In the genomic region with DNA sequence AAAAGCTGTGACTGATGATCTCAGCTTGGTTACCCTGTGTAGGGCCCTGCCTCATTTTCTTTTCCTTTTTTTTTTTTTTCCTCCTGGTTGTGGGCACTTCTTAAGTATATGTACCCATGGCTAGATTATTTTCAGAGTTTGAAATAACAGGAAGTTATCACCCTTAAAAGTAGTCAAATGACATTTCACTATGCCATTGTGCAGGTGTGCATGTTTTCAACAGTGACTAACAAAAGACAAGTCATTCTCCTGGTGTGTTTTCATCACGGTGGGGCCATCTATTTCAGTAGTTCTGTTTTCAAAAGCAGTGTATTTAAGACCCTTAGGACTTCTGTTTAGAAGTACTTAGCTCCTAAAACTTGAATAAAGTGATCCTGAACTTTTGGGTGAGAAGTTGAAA, we compare ENCODE assay signal across 24 cellular contexts. TPM values are rescaled to one million over a fixed set of nuclear protein-coding genes. Genes with fewer than 3 reads are reported as not detected.
DNase-seq lines count a peak whose midpoint lies in the region; ATAC-seq, FAIRE-seq and TF ChIP-seq lines count a peak whose summit lies in the region.
"Had no signal": no experiment of that assay in that cellular context is flagged by ENCODE, and none has a peak within 500 bp of the region (broad histone marks: within the 10 kb centered on the region; RNA-seq: fewer than 3 reads in every experiment).

No MANE protein-coding gene starts in this region.

- peaks cover 46% of the 10 kb centered on the region for H3K4me1 ChIP-seq in OCI-LY1 (ENCODE audit: insufficient read depth, low read length, severe bottlenecking)
- H3K4me1 ChIP-seq in tibial nerve = no peaks in the 10 kb centered on the region

- no peak overlapping the region for H3K4me3 Mint-ChIP-seq in stimulated activated naive CD8-positive, alpha-beta T cell treated with anti-CD3 and anti-CD28 coated beads, Interleukin-15, amount 100 ng/mL, for 72 hours
- H3K4me3 Mint-ChIP-seq: CD4-positive, alpha-beta memory T cell had no signal

- no peaks in the 10 kb centered on the region for H3K27me3 ChIP-seq in OCI-LY1 (ENCODE audit: insufficient read depth, low read length)
- H3K27me3 ChIP-seq in bronchial epithelial cell (ENCODE audit: control insufficient read depth, insufficient read depth, low read length) = no peaks in the 10 kb centered on the region
- no peaks in the 10 kb centered on the region for H3K27me3 ChIP-seq in tibial nerve

- H3K9ac ChIP-seq in OCI-LY1 (ENCODE audit: low read length) = peak overlapping the region; percentile 64
- H3K9ac ChIP-seq: GM23248 had no signal

- TF ChIP-seq EP300 in tibial nerve (IDR thresholded peaks at IDR 0.05) = no peak

- TF ChIP-seq CTCF in OCI-LY1 (IDR thresholded peaks at IDR 0.05; ENCODE audit: low read length) = no peak
- no peak for TF ChIP-seq CTCF in bronchial epithelial cell (IDR thresholded peaks at IDR 0.05; ENCODE audit: insufficient read depth, low read length, severe bottlenecking)
- TF ChIP-seq CTCF in tibial nerve (IDR thresholded peaks at IDR 0.05) = no peak

- H2AFZ ChIP-seq in OCI-LY1 (ENCODE audit: low read length) = no peak overlapping the region
- H2AFZ ChIP-seq: GM23248 had no signal

- peak; percentile 23 for ATAC-seq in stimulated activated naive CD8-positive, alpha-beta T cell treated with anti-CD3 and anti-CD28 coated beads, Interleukin-15, Interleukin-2, amounts not matched to agents 100 U/mL and 50 U/mL, for 24 hours
- ATAC-seq in stimulated activated naive CD8-positive, alpha-beta T cell treated with anti-CD3 and anti-CD28 coated beads, Interleukin-15, amount 100 ng/mL, for 72 hours = no peak
- ATAC-seq in GM21515 (IDR thresholded peaks at IDR 0.05; ENCODE audit: unreplicated experiment) = no peak
- ATAC-seq: GM12878, HCT116, PC-3 had no signal

- FAIRE-seq in bronchial epithelial cell (lab: Jason Lieb, UNC) = no peak
- FAIRE-seq: GM12878 had no signal

- H3K27me3 Mint-ChIP-seq in stimulated activated naive CD8-positive, alpha-beta T cell treated with anti-CD3 and anti-CD28 coated beads, Interleukin-15, amount 100 ng/mL, for 72 hours = no peaks in the 10 kb centered on the region
- H3K27me3 Mint-ChIP-seq: CD4-positive, alpha-beta memory T cell had no signal

- H3K9me3 Mint-ChIP-seq in stimulated activated naive CD8-positive, alpha-beta T cell treated with anti-CD3 and anti-CD28 coated beads, Interleukin-15, amount 100 ng/mL, for 72 hours = no peaks in the 10 kb centered on the region

- 0 out of 2 replicates have a peak, but pooled peaks cover 4% of the 10 kb centered on the region for H3F3A ChIP-seq in OCI-LY1 (ENCODE audit: insufficient read depth, low read length)

- H3K27ac Mint-ChIP-seq in stimulated activated naive CD8-positive, alpha-beta T cell treated with anti-CD3 and anti-CD28 coated beads, Interleukin-15, amount 100 ng/mL, for 72 hours = peak overlapping the region in 1 of 2 donors; percentile 29

- H3K4me3 ChIP-seq in OCI-LY1 (ENCODE audit: low read depth, low read length, poor library complexity, severe bottlenecking) (peak overlapping the region; percentile 36), bronchial epithelial cell (ENCODE audit: low read depth, low read length) (no peak overlapping the region), tibial nerve (no peak overlapping the region)
- H3K4me3 ChIP-seq: GM12878, GM23248 had no signal

- peak overlapping the region; percentile 100 for H3K27ac ChIP-seq in OCI-LY1 (ENCODE audit: low read depth, low read length, poor library complexity, severe bottlenecking)
- H3K27ac ChIP-seq in tibial nerve = no peak overlapping the region
- H3K27ac ChIP-seq: GM23248, RWPE1 had no signal

- no peaks in the 10 kb centered on the region for H4K20me1 ChIP-seq in OCI-LY1 (ENCODE audit: insufficient read depth, low read length)

- peak overlapping the region; percentile 54 for H3K4me2 ChIP-seq in OCI-LY1 (ENCODE audit: low read length)

- no peak for TF ChIP-seq POLR2A in tibial nerve (IDR thresholded peaks at IDR 0.05)

- no peaks in the 10 kb centered on the region for H3K79me2 ChIP-seq in OCI-LY1 (ENCODE audit: insufficient read depth, low read length)

- H3K36me3 ChIP-seq in OCI-LY1 (ENCODE audit: insufficient read depth, low read length) (peaks cover 40% of the 10 kb centered on the region), bronchial epithelial cell (ENCODE audit: control insufficient read depth, insufficient read depth, low read length) (peaks cover 2% of the 10 kb centered on the region), tibial nerve (peaks cover 0 to 21% (median 2%) of the 10 kb centered on the region in 3 donors)

- 66 to 70% methylated on average over 1 of the region's 1 CpG for WGBS in tibial nerve, 2 donors

- no peaks in the 10 kb centered on the region for H3K9me2 ChIP-seq in OCI-LY1 (ENCODE audit: low read depth, low read length)

- peaks cover 19% of the 10 kb centered on the region for H3K4me1 Mint-ChIP-seq in stimulated activated naive CD8-positive, alpha-beta T cell treated with anti-CD3 and anti-CD28 coated beads, Interleukin-15, amount 100 ng/mL, for 72 hours

- DNase-seq in stimulated activated naive CD8-positive, alpha-beta T cell treated with anti-CD3 and anti-CD28 coated beads, Interleukin-15, Interleukin-2, amounts not matched to agents 100 U/mL and 50 U/mL, for 24 hours = no peak
- DNase-seq in stimulated activated naive CD8-positive, alpha-beta T cell treated with anti-CD3 and anti-CD28 coated beads, Interleukin-15, amount 100 ng/mL, for 72 hours = no peak
- DNase-seq in bronchial epithelial cell (ENCODE audit: low read depth) = peak; percentile 5
- DNase-seq in cerebellar nuclear complex (lab: John Stamatoyannopoulos, UW) = no peak
- DNase-seq in tibial nerve (ENCODE audit: low spot score in 2 of 2) = no peak
- DNase-seq: ACHN; AML-193; CD4-positive, alpha-beta memory T cell; DND-41; GDM1; GM23248; IMR-90; Kasumi-1; NCI-H1105 treated with DMSO at 0.1 percent for 48 hours; NCI-H187; NCI-H345; NCI-H69; PC-3 had no signal

- no peaks in the 10 kb centered on the region for H3K9me3 ChIP-seq in OCI-LY1 (ENCODE audit: low read length)
- H3K9me3 ChIP-seq in tibial nerve = no peaks in the 10 kb centered on the region

RNA-seq across cellular contexts. Expression of gene GABARAPL1, which starts 15.0 kb away (rescaled TPM):
- 21.3 and 32.9 TPM in 2 replicates for total RNA-seq in bronchial epithelial cell
- total RNA-seq in tibial nerve = 100 to 1,000 TPM; 116 to 168 (median 160) TPM

RNA-seq across cellular contexts. Expression of gene TMEM52B, which starts 48.8 kb away (rescaled TPM):
- not detected in 2 replicates for total RNA-seq in bronchial epithelial cell
- under 1 TPM in 1 of 4 donors, not detected in 3; 0.21 TPM for total RNA-seq in tibial nerve
- total RNA-seq: CD4-positive, alpha-beta memory T cell; GM12878; HT1080; PC-3 had no signal

RNA-seq across cellular contexts. Expression of gene OLR1, which starts 55.7 kb away (rescaled TPM):
- total RNA-seq in bronchial epithelial cell (0.38 TPM in 1 of 2 replicates, not detected in the other), tibial nerve (10 to 100 TPM in 1 of 4 donors, 1 to 10 TPM in 2, under 1 TPM in 1; 0.84 to 18.1 (median 2.2) TPM)
- total RNA-seq: HT1080 had no signal
